Comparison of ENCODE assay signal across 1 cellular context in genomic region chr12:112066566-112066965, GRCh38.
TF ChIP-seq lines count a peak whose summit lies in the region.

No MANE protein-coding gene starts in this region.

TF ChIP-seq in HCT116, 20 proteins besides CTCF, POLR2A, EP300 and RAD21 (continued from another document):
- no peak for TF ChIP-seq ZBTB33 (IDR thresholded peaks at IDR 0.05; ENCODE audit: extremely low read depth, insufficient replicate concordance, low read length)
- no peak for TF ChIP-seq FOSL1 (IDR thresholded peaks at IDR 0.05; ENCODE audit: low read depth)
- no peak for TF ChIP-seq ATF3 (IDR thresholded peaks at IDR 0.05)
- TF ChIP-seq MAX (IDR thresholded peaks at IDR 0.05) = no peak
- no peak for TF ChIP-seq SRF (IDR thresholded peaks at IDR 0.05; ENCODE audit: low read depth)
- TF ChIP-seq ZFX (IDR thresholded peaks at IDR 0.05) = no peak
TF ChIP-seq in HCT116: peak in this region for 0.
